Comparison of ENCODE assay signal across 1 cellular context in genomic region chr21:38830667-38831525, GRCh38.
TF ChIP-seq lines count a peak whose summit lies in the region.

No MANE protein-coding gene starts in this region.

TF ChIP-seq in K562, 482 proteins besides CTCF, POLR2A, EP300 and RAD21 (continued from another document and continues in another):
- TF ChIP-seq ZBTB9 (CRISPR knock-in tag; IDR thresholded peaks at IDR 0.05) (peak; percentile 40; the same call in 1 of the 2 replicates), CREB1 (IDR thresholded peaks at IDR 0.05) (no peak), CREB1 (CRISPR knock-in tag; IDR thresholded peaks at IDR 0.05) (no peak), EHMT2 (IDR thresholded peaks at IDR 0.05) (no peak), MGA (IDR thresholded peaks at IDR 0.05) (peak; percentile 8; the same call in 1 of the 2 replicates), ZNF239 (CRISPR knock-in tag; IDR thresholded peaks at IDR 0.05) (peak; percentile 63), CEBPG (CRISPR knock-in tag; IDR thresholded peaks at IDR 0.05) (no peak), CEBPG (tag; conservative IDR thresholded peaks at IDR 0.05 in 1 of 2, IDR thresholded peaks at IDR 0.05 in 1 of 2) (0 out of 4 replicates have a peak, but pooled peaks of 1 of the 2 experiments have one; percentile 13), BCOR (IDR thresholded peaks at IDR 0.05) (peak; percentile 50; the same call in 1 of the 2 replicates), DMBX1 (CRISPR knock-in tag; IDR thresholded peaks at IDR 0.05; ENCODE audit: borderline replicate concordance) (peak; percentile 88), NFXL1 (CRISPR knock-in tag; IDR thresholded peaks at IDR 0.05) (peak; percentile 51; the same call in 1 of the 2 replicates), FIP1L1 (IDR thresholded peaks at IDR 0.05; ENCODE audit: low read depth, low read length, poor library complexity, severe bottlenecking) (no peak), ZNF75A (CRISPR knock-in tag; IDR thresholded peaks at IDR 0.05) (0 out of 2 replicates have a peak, but pooled peaks have one; percentile 50), LCOR (CRISPR knock-in tag; IDR thresholded peaks at IDR 0.05) (no peak), ZNF668 (CRISPR knock-in tag; IDR thresholded peaks at IDR 0.05) (peak; percentile 55; the same call in 1 of the 2 replicates), TEAD2 (tag; IDR thresholded peaks at IDR 0.05) (peak; percentile 59), POLR2B (IDR thresholded peaks at IDR 0.05; ENCODE audit: low read depth, partially characterized antibody) (no peak), ZNF311 (CRISPR knock-in tag; IDR thresholded peaks at IDR 0.05) (0 out of 2 replicates have a peak, but pooled peaks have one; percentile 23), GABPB2 (CRISPR knock-in tag; conservative IDR thresholded peaks at IDR 0.05) (no peak), ILK (tag; IDR thresholded peaks at IDR 0.05; ENCODE audit: borderline replicate concordance, low read depth) (0 out of 2 replicates have a peak, but pooled peaks have one; percentile 40), NRF1 (conservative IDR thresholded peaks at IDR 0.05 in 1 of 2, IDR thresholded peaks at IDR 0.05 in 1 of 2) (no peak), DIDO1 (tag; IDR thresholded peaks at IDR 0.05; ENCODE audit: low read depth) (0 out of 2 replicates have a peak, but pooled peaks have one; percentile 54), ESRRB (CRISPR knock-in tag; IDR thresholded peaks at IDR 0.05; ENCODE audit: borderline replicate concordance) (no peak), DDX20 (tag; IDR thresholded peaks at IDR 0.05; ENCODE audit: low read depth) (peak; percentile 52; the same call in 1 of the 2 replicates), KLF6 (CRISPR knock-in tag; IDR thresholded peaks at IDR 0.05; ENCODE audit: borderline replicate concordance) (peak; percentile 87), PHF21A (IDR thresholded peaks at IDR 0.05; ENCODE audit: borderline replicate concordance, low read depth) (no peak), NR4A1 (CRISPR knock-in tag; IDR thresholded peaks at IDR 0.05) (no peak), NR4A1 (tag; IDR thresholded peaks at IDR 0.05) (peak; percentile 92), ETV1 (tag; conservative IDR thresholded peaks at IDR 0.05; ENCODE audit: low read depth) (peak; percentile 15; the same call in 1 of the 2 replicates), POLR2H (tag; IDR thresholded peaks at IDR 0.05; ENCODE audit: low read depth) (no peak; the same call in none of the 2 replicates)
- TF ChIP-seq, protein P1, sequence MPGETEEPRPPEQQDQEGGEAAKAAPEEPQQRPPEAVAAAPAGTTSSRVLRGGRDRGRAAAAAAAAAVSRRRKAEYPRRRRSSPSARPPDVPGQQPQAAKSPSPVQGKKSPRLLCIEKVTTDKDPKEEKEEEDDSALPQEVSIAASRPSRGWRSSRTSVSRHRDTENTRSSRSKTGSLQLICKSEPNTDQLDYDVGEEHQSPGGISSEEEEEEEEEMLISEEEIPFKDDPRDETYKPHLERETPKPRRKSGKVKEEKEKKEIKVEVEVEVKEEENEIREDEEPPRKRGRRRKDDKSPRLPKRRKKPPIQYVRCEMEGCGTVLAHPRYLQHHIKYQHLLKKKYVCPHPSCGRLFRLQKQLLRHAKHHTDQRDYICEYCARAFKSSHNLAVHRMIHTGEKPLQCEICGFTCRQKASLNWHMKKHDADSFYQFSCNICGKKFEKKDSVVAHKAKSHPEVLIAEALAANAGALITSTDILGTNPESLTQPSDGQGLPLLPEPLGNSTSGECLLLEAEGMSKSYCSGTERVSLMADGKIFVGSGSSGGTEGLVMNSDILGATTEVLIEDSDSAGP (CRISPR knock-in tag; IDR thresholded peaks at IDR 0.05) = no peak
- TF ChIP-seq, protein P2, sequence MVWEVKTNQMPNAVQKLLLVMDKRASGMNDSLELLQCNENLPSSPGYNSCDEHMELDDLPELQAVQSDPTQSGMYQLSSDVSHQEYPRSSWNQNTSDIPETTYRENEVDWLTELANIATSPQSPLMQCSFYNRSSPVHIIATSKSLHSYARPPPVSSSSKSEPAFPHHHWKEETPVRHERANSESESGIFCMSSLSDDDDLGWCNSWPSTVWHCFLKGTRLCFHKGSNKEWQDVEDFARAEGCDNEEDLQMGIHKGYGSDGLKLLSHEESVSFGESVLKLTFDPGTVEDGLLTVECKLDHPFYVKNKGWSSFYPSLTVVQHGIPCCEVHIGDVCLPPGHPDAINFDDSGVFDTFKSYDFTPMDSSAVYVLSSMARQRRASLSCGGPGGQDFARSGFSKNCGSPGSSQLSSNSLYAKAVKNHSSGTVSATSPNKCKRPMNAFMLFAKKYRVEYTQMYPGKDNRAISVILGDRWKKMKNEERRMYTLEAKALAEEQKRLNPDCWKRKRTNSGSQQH (CRISPR knock-in tag; IDR thresholded peaks at IDR 0.05) = no peak
- TF ChIP-seq, protein P3, sequence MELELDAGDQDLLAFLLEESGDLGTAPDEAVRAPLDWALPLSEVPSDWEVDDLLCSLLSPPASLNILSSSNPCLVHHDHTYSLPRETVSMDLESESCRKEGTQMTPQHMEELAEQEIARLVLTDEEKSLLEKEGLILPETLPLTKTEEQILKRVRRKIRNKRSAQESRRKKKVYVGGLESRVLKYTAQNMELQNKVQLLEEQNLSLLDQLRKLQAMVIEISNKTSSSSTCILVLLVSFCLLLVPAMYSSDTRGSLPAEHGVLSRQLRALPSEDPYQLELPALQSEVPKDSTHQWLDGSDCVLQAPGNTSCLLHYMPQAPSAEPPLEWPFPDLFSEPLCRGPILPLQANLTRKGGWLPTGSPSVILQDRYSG (tag; conservative IDR thresholded peaks at IDR 0.05; ENCODE audit: low read depth) = peak; percentile 69
- TF ChIP-seq, protein P4, sequence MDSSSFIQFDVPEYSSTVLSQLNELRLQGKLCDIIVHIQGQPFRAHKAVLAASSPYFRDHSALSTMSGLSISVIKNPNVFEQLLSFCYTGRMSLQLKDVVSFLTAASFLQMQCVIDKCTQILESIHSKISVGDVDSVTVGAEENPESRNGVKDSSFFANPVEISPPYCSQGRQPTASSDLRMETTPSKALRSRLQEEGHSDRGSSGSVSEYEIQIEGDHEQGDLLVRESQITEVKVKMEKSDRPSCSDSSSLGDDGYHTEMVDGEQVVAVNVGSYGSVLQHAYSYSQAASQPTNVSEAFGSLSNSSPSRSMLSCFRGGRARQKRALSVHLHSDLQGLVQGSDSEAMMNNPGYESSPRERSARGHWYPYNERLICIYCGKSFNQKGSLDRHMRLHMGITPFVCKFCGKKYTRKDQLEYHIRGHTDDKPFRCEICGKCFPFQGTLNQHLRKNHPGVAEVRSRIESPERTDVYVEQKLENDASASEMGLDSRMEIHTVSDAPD (CRISPR knock-in tag; IDR thresholded peaks at IDR 0.05) = 0 out of 2 replicates have a peak, but pooled peaks have one; percentile 51
- TF ChIP-seq, protein P5, sequence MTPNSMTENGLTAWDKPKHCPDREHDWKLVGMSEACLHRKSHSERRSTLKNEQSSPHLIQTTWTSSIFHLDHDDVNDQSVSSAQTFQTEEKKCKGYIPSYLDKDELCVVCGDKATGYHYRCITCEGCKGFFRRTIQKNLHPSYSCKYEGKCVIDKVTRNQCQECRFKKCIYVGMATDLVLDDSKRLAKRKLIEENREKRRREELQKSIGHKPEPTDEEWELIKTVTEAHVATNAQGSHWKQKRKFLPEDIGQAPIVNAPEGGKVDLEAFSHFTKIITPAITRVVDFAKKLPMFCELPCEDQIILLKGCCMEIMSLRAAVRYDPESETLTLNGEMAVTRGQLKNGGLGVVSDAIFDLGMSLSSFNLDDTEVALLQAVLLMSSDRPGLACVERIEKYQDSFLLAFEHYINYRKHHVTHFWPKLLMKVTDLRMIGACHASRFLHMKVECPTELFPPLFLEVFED (CRISPR knock-in tag; conservative IDR thresholded peaks at IDR 0.05) = 0 out of 2 replicates have a peak, but pooled peaks have one; percentile 64
